ENCODE assay signal across 8 cellular contexts in the genomic region with DNA sequence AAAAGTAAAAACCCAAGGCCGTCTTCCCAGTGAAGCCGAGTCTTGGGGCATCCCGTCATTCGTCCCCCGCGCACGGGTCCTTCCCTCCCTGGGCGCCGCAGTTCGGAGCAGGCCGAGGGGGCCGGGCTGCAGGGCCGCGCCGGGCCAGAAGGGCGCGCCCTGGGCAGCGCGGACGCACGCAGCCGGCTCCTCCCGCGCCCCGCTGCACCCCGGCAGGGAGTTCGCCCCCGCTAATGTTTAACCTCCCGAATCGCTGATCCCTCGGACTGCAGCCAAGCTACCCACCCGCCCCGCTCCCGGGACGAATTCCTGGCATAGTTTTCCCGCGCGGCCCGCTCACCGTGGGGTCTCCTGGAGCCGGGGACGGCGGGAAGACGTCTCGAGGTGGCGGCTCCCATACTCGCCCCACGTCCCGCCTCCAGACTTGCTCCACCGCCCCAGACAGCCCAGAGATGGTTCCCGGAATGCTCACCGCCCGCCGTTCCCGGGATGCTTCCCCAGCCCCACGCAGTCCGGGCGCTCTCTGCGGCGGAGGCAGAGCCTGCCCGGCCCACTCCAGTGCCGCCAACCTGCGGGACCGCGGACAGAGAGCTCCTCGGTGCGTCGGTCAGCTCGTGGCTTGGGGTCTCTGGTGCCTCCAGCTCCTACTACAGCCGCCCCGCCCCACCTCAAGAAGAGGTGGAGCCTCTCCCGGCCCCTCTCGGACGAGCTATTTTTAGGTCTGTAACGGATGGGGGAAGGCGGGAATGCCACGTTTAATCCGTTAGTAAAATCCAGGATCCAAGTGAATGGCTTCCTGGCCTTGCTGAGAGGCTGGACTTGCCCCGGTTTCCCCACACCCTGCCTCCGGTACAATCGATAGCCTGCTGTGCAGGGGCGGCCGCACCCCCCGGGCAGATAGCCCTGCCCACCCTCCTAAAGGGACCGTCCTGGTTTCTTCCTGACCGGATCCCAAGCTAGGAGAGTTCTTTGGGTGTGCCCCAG. TPM values are rescaled to one million over a fixed set of nuclear protein-coding genes. Genes with fewer than 3 reads are reported as not detected.
A peak's percentile ranks its signal among the peaks of the same experiment; 100 is the strongest.
DNase-seq lines count a peak whose midpoint lies in the region; ATAC-seq and TF ChIP-seq lines count a peak whose summit lies in the region.

A gene with protein sequence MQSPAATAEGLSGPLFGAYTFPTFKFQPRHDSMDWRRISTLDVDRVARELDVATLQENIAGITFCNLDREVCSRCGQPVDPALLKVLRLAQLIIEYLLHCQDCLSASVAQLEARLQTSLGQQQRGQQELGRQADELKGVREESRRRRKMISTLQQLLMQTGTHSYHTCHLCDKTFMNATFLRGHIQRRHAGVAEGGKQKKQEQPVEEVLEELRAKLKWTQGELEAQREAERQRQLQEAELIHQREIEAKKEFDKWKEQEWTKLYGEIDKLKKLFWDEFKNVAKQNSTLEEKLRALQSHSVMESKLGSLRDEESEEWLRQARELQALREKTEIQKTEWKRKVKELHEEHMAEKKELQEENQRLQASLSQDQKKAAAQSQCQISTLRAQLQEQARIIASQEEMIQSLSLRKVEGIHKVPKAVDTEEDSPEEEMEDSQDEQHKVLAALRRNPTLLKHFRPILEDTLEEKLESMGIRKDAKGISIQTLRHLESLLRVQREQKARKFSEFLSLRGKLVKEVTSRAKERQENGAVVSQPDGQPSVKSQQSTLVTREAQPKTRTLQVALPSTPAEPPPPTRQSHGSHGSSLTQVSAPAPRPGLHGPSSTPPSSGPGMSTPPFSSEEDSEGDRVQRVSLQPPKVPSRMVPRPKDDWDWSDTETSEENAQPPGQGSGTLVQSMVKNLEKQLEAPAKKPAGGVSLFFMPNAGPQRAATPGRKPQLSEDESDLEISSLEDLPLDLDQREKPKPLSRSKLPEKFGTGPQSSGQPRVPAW (minus strand): TSS at position 621 of the 984 bp plus-strand sequence. CDS start 11,637 bp downstream, outside the sequence.

- H2BK20ac ChIP-seq in IMR-90 (ENCODE audit: low read depth, low read length), result peak within 1 kb of the TSS; percentile 75

- peaks cover 8% of the 10 kb centered on the region for H3K9me1 ChIP-seq in IMR-90 (ENCODE audit: insufficient read depth, low read length)

- H3K14ac ChIP-seq in IMR-90 (replicated peaks; ENCODE audit: low read depth, low read length), result peak within 1 kb of the TSS; percentile 100

- H2BK120ac ChIP-seq in IMR-90 (ENCODE audit: low read depth, low read length), result peak within 1 kb of the TSS; percentile 95

- peak; percentile 70 for DNase-seq in IMR-90
- no peak for DNase-seq in RWPE2 (ENCODE audit: low spot score)
- DNase-seq in body of pancreas, result peak; percentile 66 to 80 (median 69)
- no peak for DNase-seq in iPS DF 6.9 (ENCODE audit: low read depth, low spot score)
- peak; percentile 55 for DNase-seq in retinal pigment epithelial cell (ENCODE audit: low read depth)

- no peaks in the 10 kb centered on the region for H3K9me2 ChIP-seq in DOHH2 (replicated peaks; ENCODE audit: control insufficient read depth, low read length)

- no TSS peak for BruUV-seq in IMR-90 (replicated peaks; lab: Mats Ljungman, UMichigan)

- dilution Hi-C loops in IMR-90 (cut with HindIII; ENCODE audit: low sequenced_read_pairs, unreplicated experiment), result no loop called here

- H4K91ac ChIP-seq in IMR-90 (ENCODE audit: insufficient read depth, low read depth, low read length), result peak within 1 kb of the TSS; percentile 95

- peak within 1 kb of the TSS; percentile 98 for H3K23ac ChIP-seq in IMR-90 (ENCODE audit: low read depth, low read length)

- H3K36me3 ChIP-seq in DOHH2 (ENCODE audit: control insufficient read depth, low read length), result no peaks in the 10 kb centered on the region
- H3K36me3 ChIP-seq in IMR-90 (ENCODE audit: control insufficient read depth, insufficient read depth, low read length), result peaks cover 2% of the 10 kb centered on the region
- no peaks in the 10 kb centered on the region for H3K36me3 ChIP-seq in RWPE2 (ENCODE audit: low read depth)
- no peaks in the 10 kb centered on the region for H3K36me3 ChIP-seq in body of pancreas (replicated peaks in 1 of 2; ENCODE audit: insufficient read depth in 1 of 2, low read depth in 2 of 2)
- no peaks in the 10 kb centered on the region for H3K36me3 ChIP-seq in iPS DF 6.9 (ENCODE audit: control insufficient read depth, insufficient read depth, low read length)

- TF ChIP-seq POLR2A in IMR-90 (IDR thresholded peaks at IDR 0.05; ENCODE audit: low read depth, low read length) (peak; percentile 76), body of pancreas (IDR thresholded peaks at IDR 0.05) (peak; percentile 76 to 91 (median 78))

- peak within 1 kb of the TSS; percentile 95 for H2AK9ac ChIP-seq in IMR-90 (replicated peaks; ENCODE audit: low read depth, low read length, poor library complexity)

- peak within 1 kb of the TSS; percentile 67; the same call in 1 of the 3 replicates for H2BK15ac ChIP-seq in IMR-90 (ENCODE audit: low read depth, low read length)

- H3K4me2 ChIP-seq in DOHH2 (ENCODE audit: low read length) (peak within 1 kb of the TSS; percentile 56), IMR-90 (ENCODE audit: low read depth, low read length) (peak within 1 kb of the TSS; percentile 95)

- H4K20me1 ChIP-seq in DOHH2 (ENCODE audit: control insufficient read depth, insufficient read depth, low read depth, low read length) (no peaks in the 10 kb centered on the region), IMR-90 (ENCODE audit: insufficient read depth, low read length) (peaks cover 7% of the 10 kb centered on the region; the same call in 1 of the 2 replicates)

- H3K9ac ChIP-seq in IMR-90 (ENCODE audit: low read depth, low read length), result peak within 1 kb of the TSS; percentile 100

- peak within 1 kb of the TSS; percentile 96 for H2AFZ ChIP-seq in IMR-90 (replicated peaks; ENCODE audit: low read length, poor library complexity)

- peak within 1 kb of the TSS; percentile 96 for H3K56ac ChIP-seq in IMR-90 (ENCODE audit: extremely low read depth, insufficient read depth, low read length)

- TF ChIP-seq RAD21 in IMR-90 (IDR thresholded peaks at IDR 0.05; ENCODE audit: low read length), result 0 out of 2 replicates have a peak, but pooled peaks have one; percentile 18

- H3K18ac ChIP-seq in IMR-90 (ENCODE audit: low read depth, low read length), result peak within 1 kb of the TSS; percentile 91

- peak within 1 kb of the TSS; percentile 98 for H2BK5ac ChIP-seq in IMR-90 (ENCODE audit: low read depth, low read length, poor library complexity, severe bottlenecking)

- H3K4me1 ChIP-seq in DOHH2 (ENCODE audit: control insufficient read depth, low read length), result peaks cover 5% of the 10 kb centered on the region; the same call in 1 of the 2 replicates
- H3K4me1 ChIP-seq in IMR-90 (ENCODE audit: control insufficient read depth, insufficient read depth, low read length), result peaks cover 5% of the 10 kb centered on the region
- H3K4me1 ChIP-seq in RWPE2 (ENCODE audit: insufficient read depth, poor library complexity, severe bottlenecking), result peaks cover 15% of the 10 kb centered on the region
- H3K4me1 ChIP-seq in body of pancreas, result peaks cover 17% of the 10 kb centered on the region
- peaks cover 5% of the 10 kb centered on the region for H3K4me1 ChIP-seq in iPS DF 6.9 (ENCODE audit: control insufficient read depth, insufficient read depth, low read length)

- peak; percentile 83 for ATAC-seq in GM21528 (IDR thresholded peaks at IDR 0.05; ENCODE audit: low FRiP score, unreplicated experiment)
- peak; percentile 83 for ATAC-seq in IMR-90 (ENCODE audit: low read depth)
- peak; percentile 80 for ATAC-seq in RWPE2 (ENCODE audit: low read depth)
- peak; percentile 83 for ATAC-seq in body of pancreas
- no peak for ATAC-seq in HG03025 (IDR thresholded peaks at IDR 0.05; ENCODE audit: low FRiP score, unreplicated experiment)

- no peaks in the 10 kb centered on the region for H3K79me2 ChIP-seq in DOHH2 (ENCODE audit: control insufficient read depth, low read length)

- CTCF ChIA-PET in IMR-90 (lab: Yijun Ruan, JAX), result interaction anchor here (0.6 to 1.6 kb wide), 5 partner anchors 25 to 110 kb away, joined by 3 read pairs; no protein-coding TSS in a partner anchor

- no peaks in the 10 kb centered on the region for H3F3A ChIP-seq in DOHH2 (ENCODE audit: control insufficient read depth, insufficient read depth)

- peak within 1 kb of the TSS; percentile 98 for H2AK5ac ChIP-seq in IMR-90 (ENCODE audit: low read depth, low read length)

- peak within 1 kb of the TSS; percentile 86 to 98 for H4K8ac ChIP-seq in IMR-90 (ENCODE audit: low read depth in 2 of 2, low read length in 2 of 2)

- POLR2A ChIA-PET in IMR-90 (lab: Charles Lee; ENCODE audit: unreplicated experiment), result interaction anchor here (0.6 to 1.1 kb wide), 3 partner anchors 21 to 56 kb away, joined by 3 to 5 read pairs (median 3); no protein-coding TSS in a partner anchor

- intact Hi-C loops in IMR-90 (cut with micrococcal nuclease) (loop anchor here (5.0 kb wide), 1 partner anchor 33 kb away; no protein-coding TSS in a partner anchor), body of pancreas (cut with DNase I) (no loop called here)

- H3K27me3 ChIP-seq in DOHH2 (ENCODE audit: control insufficient read depth, low read length), result peaks cover 23% of the 10 kb centered on the region
- no peaks in the 10 kb centered on the region for H3K27me3 ChIP-seq in IMR-90 (ENCODE audit: control insufficient read depth, insufficient read depth, low read length)
- H3K27me3 ChIP-seq in RWPE2 (ENCODE audit: insufficient read depth, poor library complexity, severe bottlenecking), result no peaks in the 10 kb centered on the region
- no peaks in the 10 kb centered on the region for H3K27me3 ChIP-seq in body of pancreas
- no peaks in the 10 kb centered on the region for H3K27me3 ChIP-seq in iPS DF 6.9 (ENCODE audit: control insufficient read depth, insufficient read depth, low read length)

- TF ChIP-seq CTCF in DOHH2 (IDR thresholded peaks at IDR 0.05; ENCODE audit: low read depth, low read length, poor library complexity, severe bottlenecking) (peak; percentile 33), IMR-90 (conservative IDR thresholded peaks at IDR 0.05; ENCODE audit: low read depth, low read length) (peak; percentile 50), RWPE2 (IDR thresholded peaks at IDR 0.05; ENCODE audit: poor library complexity, severe bottlenecking) (peak; percentile 74), body of pancreas (IDR thresholded peaks at IDR 0.05) (peak; percentile 26 to 74 (median 66)), retinal pigment epithelial cell (conservative IDR thresholded peaks at IDR 0.05; ENCODE audit: low read depth, low read length) (no peak)

- H3K4me3 ChIP-seq in DOHH2 (ENCODE audit: low read length), result peak within 1 kb of the TSS; percentile 52
- peak within 1 kb of the TSS; percentile 74 for H3K4me3 ChIP-seq in IMR-90 (ENCODE audit: insufficient read depth, low read depth, low read length)
- peak within 1 kb of the TSS; percentile 93 for H3K4me3 ChIP-seq in RWPE2 (ENCODE audit: severe bottlenecking)
- H3K4me3 ChIP-seq in body of pancreas, result peak within 1 kb of the TSS; percentile 4 to 65
- peak within 1 kb of the TSS; percentile 79 for H3K4me3 ChIP-seq in iPS DF 6.9 (ENCODE audit: low read length)
- peak within 1 kb of the TSS; percentile 82 for H3K4me3 ChIP-seq in retinal pigment epithelial cell (ENCODE audit: low read length)

- peak within 1 kb of the TSS; percentile 98 for H3K4ac ChIP-seq in IMR-90 (ENCODE audit: low read depth, low read length)

- 3% methylated on average over 24 of the region's 86 CpGs; no CpG with 5 or more reads in 1 of the 2 experiments for WGBS in IMR-90 (ENCODE audit: extremely low coverage in 2 of 2, insufficient read length in 1 of 2), 2 experiments
- WGBS in body of pancreas, 2 donors, result 2 to 3% methylated on average over 18 to 86 of the region's 86 CpGs
- WGBS in iPS DF 6.9 (ENCODE audit: insufficient coverage, insufficient read length), result no CpG with 5 or more reads among the region's 86 CpGs

- peaks cover 17 to 37% of the 10 kb centered on the region in 2 experiments for H3K79me1 ChIP-seq in IMR-90 (ENCODE audit: low read depth in 1 of 2, low read length in 2 of 2)

- H3K27ac ChIP-seq in DOHH2 (ENCODE audit: low read depth, low read length) (no peak within 1 kb of the TSS), IMR-90 (ENCODE audit: insufficient read depth, low read length) (peak within 1 kb of the TSS; percentile 96), RWPE2 (ENCODE audit: poor library complexity, severe bottlenecking) (peak within 1 kb of the TSS; percentile 56), body of pancreas (peak within 1 kb of the TSS; percentile 70 to 93 (median 86)), iPS DF 6.9 (ENCODE audit: low read length) (no peak within 1 kb of the TSS)

- in situ Hi-C loops in IMR-90 (cut with MboI; ENCODE audit: low sequenced_read_pairs), result loop anchor here (5.0 kb wide), 1 partner anchor 48 kb away; no protein-coding TSS in a partner anchor

- H3K9me3 ChIP-seq in DOHH2 (ENCODE audit: control insufficient read depth, insufficient read depth, low read length) (no peaks in the 10 kb centered on the region), IMR-90 (ENCODE audit: control insufficient read depth, insufficient read depth, low read length) (no peaks in the 10 kb centered on the region), RWPE2 (ENCODE audit: severe bottlenecking) (no peaks in the 10 kb centered on the region), body of pancreas (no peaks in the 10 kb centered on the region), iPS DF 6.9 (ENCODE audit: control insufficient read depth, insufficient read depth, low read length) (no peaks in the 10 kb centered on the region)

- peak within 1 kb of the TSS; percentile 99 for H4K5ac ChIP-seq in IMR-90 (ENCODE audit: low read depth, low read length)

RNA-seq across cellular contexts. Expression of the gene that starts here (rescaled TPM):
- total RNA-seq in IMR-90 (2012; rRNA removed), result 14.7 and 21.4 TPM in 2 replicates
- polyA plus RNA-seq in IMR-90 (2012; rRNA removed), result 10.8 and 12.9 TPM in 2 replicates
- polyA plus RNA-seq in IMR-90 (2012; cell fraction: cytosol; rRNA removed), result 3.4 and 4.8 TPM in 2 replicates
- polyA plus RNA-seq in IMR-90 (2012; cell fraction: nucleus; rRNA removed; ENCODE audit: low replicate concordance), result 39.7 and 52.2 TPM in 2 replicates
- total RNA-seq in body of pancreas, result 10 to 100 TPM; 33.7 to 70.2 TPM

Comparison
In these comparisons a context has a peak if more than half of its experiments do, and no peak if none do; other contexts are left out.
1. H3K27ac ChIP-seq: peak in IMR-90 (single experiment), RWPE2 (single experiment) and body of pancreas (4 of 4); none in DOHH2 (single experiment) and iPS DF 6.9 (single experiment).
2. H3K4me3 ChIP-seq: peak in every context shown above with its lines; median percentile 93 in RWPE2; 82 in retinal pigment epithelial cell; 79 in iPS DF 6.9; 74 in IMR-90; 52 in DOHH2; 34 in body of pancreas.
3. DNase-seq: peak in IMR-90 (single experiment), body of pancreas (4 of 4) and retinal pigment epithelial cell (single experiment); none in RWPE2 (single experiment) and iPS DF 6.9 (single experiment).